15 cellular contexts compared by ENCODE assay signal in genomic region chr10:103824281-103824680, GRCh38.
"Had no signal": no experiment of that assay in that cellular context is flagged by ENCODE, and none has a peak within 500 bp of the region (broad histone marks: within the 10 kb centered on the region; RNA-seq: fewer than 3 reads in every experiment).

No MANE protein-coding gene starts in this region.

- DNase-seq: activated CD4-positive, alpha-beta T cell treated with anti-CD3 and anti-CD28 coated beads, Interleukin-2, amount 50 U/mL, for 4 hours; activated naive CD4-positive, alpha-beta T cell treated with Interleukin-2 at 50 U/mL for 16 hours; central memory CD4-positive, alpha-beta T cell; effector memory CD8-positive, alpha-beta T cell; glutamatergic neuron; natural killer cell; occipital lobe; stimulated activated CD4-positive, alpha-beta T cell treated with anti-CD3 and anti-CD28 coated beads, Interleukin-12 subunit alpha, Interleukin-12 subunit beta, amount 100 ng/mL, for 4 hours; stimulated activated CD4-positive, alpha-beta T cell treated with anti-CD3 and anti-CD28 coated beads, Interleukin-2, amount 100 ng/mL, for 48 hours; stimulated activated naive CD4-positive, alpha-beta T cell treated with Interleukin-2 at 50 U/mL for 16 hours; trophoblast cell had no signal

- ATAC-seq: activated CD4-positive, CD25-positive, alpha-beta regulatory T cell treated with anti-CD3 and anti-CD28 coated beads, Interleukin-2, amount 50 U/mL, for 24 hours; effector memory CD8-positive, alpha-beta T cell; mucosa of descending colon; natural killer cell; sciatic nerve had no signal

- H3K9me3 ChIP-seq: mucosa of descending colon had no signal

- H3K4me3 ChIP-seq: mucosa of descending colon, SK-N-MC had no signal

- H3K27ac ChIP-seq: SK-N-MC had no signal
